ENCODE assay signal across 18 cellular contexts in genomic region chr2:165634282-165634681, GRCh38.
A peak's percentile ranks its signal among the peaks of the same experiment; 100 is the strongest.
DNase-seq lines count a peak whose midpoint lies in the region; ATAC-seq and TF ChIP-seq lines count a peak whose summit lies in the region.
"Had no signal": no experiment of that assay in that cellular context is flagged by ENCODE, and none has a peak within 500 bp of the region (broad histone marks: within the 10 kb centered on the region; RNA-seq: fewer than 3 reads in every experiment).

No MANE protein-coding gene starts in this region.

- no peaks in the 10 kb centered on the region for H3K36me3 ChIP-seq in cardiac muscle cell
- H3K36me3 ChIP-seq in PC-9 (ENCODE audit: low read depth), result no peaks in the 10 kb centered on the region
- H3K36me3 ChIP-seq: ascending aorta, suprapubic skin had no signal

- no peak for TF ChIP-seq CTCF in cardiac muscle cell (IDR thresholded peaks at IDR 0.05; ENCODE audit: low read depth, low read length)
- no peak for TF ChIP-seq CTCF in endothelial cell (IDR thresholded peaks at IDR 0.05; ENCODE audit: unreplicated experiment)
- no peak for TF ChIP-seq CTCF in nephron progenitor cell (IDR thresholded peaks at IDR 0.05)
- TF ChIP-seq CTCF in PC-9 (conservative IDR thresholded peaks at IDR 0.05), result no peak

- no peak overlapping the region for H3K4me3 ChIP-seq in cardiac muscle cell
- no peak overlapping the region for H3K4me3 ChIP-seq in PC-9
- H3K4me3 ChIP-seq: ascending aorta, lung, suprapubic skin had no signal

- no peak for DNase-seq in cardiac muscle cell (ENCODE audit: low read depth in 1 of 2, low spot score in 1 of 2)
- DNase-seq in Right ventricle myocardium inferior (ENCODE audit: missing footprints), result no peak
- no peak for DNase-seq in endothelial cell (ENCODE audit: low spot score)
- DNase-seq in nephron progenitor cell, result no peak
- no peak for DNase-seq in activated naive CD8-positive, alpha-beta T cell treated with anti-CD3 and anti-CD28 coated beads for 36 hours
- DNase-seq in PC-9, result no peak
- no peak for DNase-seq in medulla oblongata (ENCODE audit: extremely low spot score)
- DNase-seq: 8988T; activated CD8-positive, alpha-beta T cell treated with anti-CD3 and anti-CD28 coated beads, Interleukin-2, amount 10 ng/mL, durations not matched to agents 7 days and 5 days; CD4-positive, CD25-positive, alpha-beta regulatory T cell; NCI-H1930; stimulated activated naive CD4-positive, alpha-beta T cell had no signal

- intact Hi-C loops in Right ventricle myocardium inferior (cut with DNase I), result no loop called here
- intact Hi-C loops in PC-9 (cut with micrococcal nuclease; ENCODE audit: unreplicated experiment), result no loop called here

- H3K27me3 ChIP-seq in cardiac muscle cell (no peaks in the 10 kb centered on the region), PC-9 (ENCODE audit: insufficient read depth, low read depth) (no peaks in the 10 kb centered on the region)
- H3K27me3 ChIP-seq: ascending aorta, suprapubic skin had no signal

- H3K4me1 ChIP-seq in cardiac muscle cell (ENCODE audit: low read depth), result peaks cover 5% of the 10 kb centered on the region
- no peaks in the 10 kb centered on the region for H3K4me1 ChIP-seq in PC-9 (replicated peaks; ENCODE audit: insufficient read depth)
- H3K4me1 ChIP-seq: ascending aorta had no signal

- H3K36me3 Mint-ChIP-seq in endothelial cell (ENCODE audit: low read depth, unreplicated experiment) (no peaks in the 10 kb centered on the region), nephron progenitor cell (ENCODE audit: low read depth) (peaks cover 9% of the 10 kb centered on the region)
- H3K36me3 Mint-ChIP-seq in activated naive CD8-positive, alpha-beta T cell treated with anti-CD3 and anti-CD28 coated beads for 36 hours, result no peaks in the 10 kb centered on the region
- H3K36me3 Mint-ChIP-seq: activated naive CD8-positive, alpha-beta T cell; CD4-positive, CD25-positive, alpha-beta regulatory T cell had no signal

- H3K4me3 Mint-ChIP-seq in endothelial cell (ENCODE audit: unreplicated experiment) (no peak overlapping the region), nephron progenitor cell (no peak overlapping the region)
- no peak overlapping the region for H3K4me3 Mint-ChIP-seq in activated naive CD8-positive, alpha-beta T cell treated with anti-CD3 and anti-CD28 coated beads for 36 hours
- H3K4me3 Mint-ChIP-seq: activated CD8-positive, alpha-beta T cell treated with anti-CD3 and anti-CD28 coated beads, Interleukin-2, amount 10 ng/mL, durations not matched to agents 7 days and 5 days; activated naive CD8-positive, alpha-beta T cell; CD4-positive, CD25-positive, alpha-beta regulatory T cell; T-helper 1 cell treated with Interleukin-12 subunit alpha and Interleukin-12 subunit beta and Interleukin-4 antibody, amounts not matched to agents 30 μg/mL and 1 μg/mL, for 36 hours had no signal

- H3K79me2 ChIP-seq in PC-9 (ENCODE audit: low read depth), result no peaks in the 10 kb centered on the region

- ATAC-seq in Right ventricle myocardium inferior, result no peak
- ATAC-seq in GM18505 (IDR thresholded peaks at IDR 0.05; ENCODE audit: unreplicated experiment), result no peak
- ATAC-seq: activated CD8-positive, alpha-beta T cell treated with anti-CD3 and anti-CD28 coated beads, Interleukin-2, amount 10 ng/mL, durations not matched to agents 7 days and 5 days had no signal

- BruUV-seq in PC-9 (replicated peaks; lab: Mats Ljungman, UMichigan), result no TSS peak

- no peaks in the 10 kb centered on the region for H3K9me3 Mint-ChIP-seq in endothelial cell (ENCODE audit: unreplicated experiment)
- no peaks in the 10 kb centered on the region for H3K9me3 Mint-ChIP-seq in nephron progenitor cell
- H3K9me3 Mint-ChIP-seq in activated naive CD8-positive, alpha-beta T cell treated with anti-CD3 and anti-CD28 coated beads for 36 hours, result no peaks in the 10 kb centered on the region
- H3K9me3 Mint-ChIP-seq: T-helper 1 cell treated with Interleukin-12 subunit alpha and Interleukin-12 subunit beta and Interleukin-4 antibody, amounts not matched to agents 30 μg/mL and 1 μg/mL, for 36 hours had no signal

- POLR2A ChIA-PET in PC-9 (lab: Charles Lee; ENCODE audit: unreplicated experiment), result no interaction called here

- CTCF ChIA-PET in PC-9 (lab: Charles Lee), result no interaction called here

- H3K4me1 Mint-ChIP-seq in endothelial cell (ENCODE audit: unreplicated experiment), result peaks cover 28% of the 10 kb centered on the region
- H3K4me1 Mint-ChIP-seq in nephron progenitor cell, result peaks cover 67% of the 10 kb centered on the region
- H3K4me1 Mint-ChIP-seq in activated naive CD8-positive, alpha-beta T cell treated with anti-CD3 and anti-CD28 coated beads for 36 hours, result peaks cover 6% of the 10 kb centered on the region
- H3K4me1 Mint-ChIP-seq: CD4-positive, CD25-positive, alpha-beta regulatory T cell had no signal

- no peaks in the 10 kb centered on the region for H3K9me2 ChIP-seq in PC-9 (ENCODE audit: insufficient read depth)

- H3K9me3 ChIP-seq in cardiac muscle cell (ENCODE audit: low read depth) (no peaks in the 10 kb centered on the region), PC-9 (ENCODE audit: insufficient read depth, low read depth) (no peaks in the 10 kb centered on the region)
- H3K9me3 ChIP-seq: ascending aorta, suprapubic skin had no signal

- TF ChIP-seq POLR2A in GM18505 (IDR thresholded peaks at IDR 0.05; ENCODE audit: borderline replicate concordance, extremely low read depth, insufficient read depth, insufficient read length), result no peak

- H3K27ac Mint-ChIP-seq in endothelial cell (ENCODE audit: unreplicated experiment) (peak overlapping the region; percentile 9), nephron progenitor cell (peak overlapping the region; percentile 93)
- no peak overlapping the region for H3K27ac Mint-ChIP-seq in activated naive CD8-positive, alpha-beta T cell treated with anti-CD3 and anti-CD28 coated beads for 36 hours
- H3K27ac Mint-ChIP-seq: activated CD8-positive, alpha-beta T cell treated with anti-CD3 and anti-CD28 coated beads, Interleukin-2, amount 10 ng/mL, durations not matched to agents 7 days and 5 days; activated naive CD8-positive, alpha-beta T cell; CD4-positive, CD25-positive, alpha-beta regulatory T cell; T-helper 1 cell treated with Interleukin-12 subunit alpha and Interleukin-12 subunit beta and Interleukin-4 antibody, amounts not matched to agents 30 μg/mL and 1 μg/mL, for 36 hours had no signal

- H3K27ac ChIP-seq in cardiac muscle cell (peak overlapping the region; percentile 11), PC-9 (no peak overlapping the region)
- H3K27ac ChIP-seq: ascending aorta, suprapubic skin had no signal

- no peaks in the 10 kb centered on the region for H3F3A ChIP-seq in PC-9 (ENCODE audit: insufficient read depth, low read depth)

- H3K27me3 Mint-ChIP-seq in endothelial cell (ENCODE audit: unreplicated experiment), result peaks cover 3% of the 10 kb centered on the region
- H3K27me3 Mint-ChIP-seq in nephron progenitor cell (ENCODE audit: low read depth, poor library complexity), result no peaks in the 10 kb centered on the region
- no peaks in the 10 kb centered on the region for H3K27me3 Mint-ChIP-seq in activated naive CD8-positive, alpha-beta T cell treated with anti-CD3 and anti-CD28 coated beads for 36 hours
- H3K27me3 Mint-ChIP-seq: CD4-positive, CD25-positive, alpha-beta regulatory T cell had no signal

- no peak overlapping the region for H2AFZ ChIP-seq in PC-9

- no peaks in the 10 kb centered on the region for H4K20me1 ChIP-seq in PC-9 (ENCODE audit: insufficient read depth)

- no peak overlapping the region for H3K4me2 ChIP-seq in PC-9
